1 cellular context compared by ENCODE assay signal in the genomic region with DNA sequence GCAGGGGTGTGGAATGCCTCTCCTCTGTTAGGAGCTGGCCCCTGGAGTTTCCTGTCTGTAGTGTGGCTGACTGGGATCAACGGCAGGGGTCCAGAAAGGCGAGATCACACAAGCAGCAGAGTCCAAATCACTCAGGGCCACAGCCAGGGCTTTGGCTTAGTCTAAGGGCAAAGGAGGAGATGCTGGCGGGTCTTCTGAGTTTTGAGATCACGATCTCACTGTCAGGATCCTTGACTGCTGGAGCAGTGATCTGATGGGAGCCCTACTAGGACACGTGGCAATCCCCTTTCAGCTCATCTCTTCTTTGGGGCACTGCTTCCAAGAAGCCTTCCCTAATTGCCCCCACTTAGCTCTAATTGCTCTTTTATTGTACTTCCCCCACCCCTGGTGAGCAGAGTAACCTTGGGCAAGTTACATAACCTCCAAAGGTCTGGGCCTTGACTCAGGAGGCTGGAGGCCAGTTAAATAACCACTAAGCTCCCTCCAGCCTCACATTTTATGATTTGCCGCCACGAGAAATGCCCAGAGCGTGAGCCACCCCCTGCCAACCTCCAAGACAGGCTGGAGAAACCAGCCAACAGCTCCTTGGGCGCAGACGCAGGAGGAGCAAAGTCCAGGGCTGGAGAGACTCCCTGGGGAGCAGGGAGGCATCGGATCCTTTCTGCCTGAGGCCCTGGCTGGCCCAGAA.
TF ChIP-seq lines count a peak whose summit lies in the region.

No MANE protein-coding gene starts in this region.

TF ChIP-seq in K562, 482 proteins besides CTCF, POLR2A, EP300 and RAD21:
- TF ChIP-seq ZNF76 (CRISPR knock-in tag; IDR thresholded peaks at IDR 0.05; ENCODE audit: borderline replicate concordance) (no peak), ZKSCAN8 (CRISPR knock-in tag; IDR thresholded peaks at IDR 0.05) (no peak), ZZZ3 (IDR thresholded peaks at IDR 0.05) (no peak), ZNF347 (CRISPR knock-in tag; IDR thresholded peaks at IDR 0.05; ENCODE audit: low read depth) (no peak), SRSF9 (IDR thresholded peaks at IDR 0.05; ENCODE audit: borderline replicate concordance, low read depth, low read length) (no peak), ZNF224 (CRISPR knock-in tag; IDR thresholded peaks at IDR 0.05) (no peak), NCOA6 (IDR thresholded peaks at IDR 0.05) (no peak), TCF7L2 (IDR thresholded peaks at IDR 0.05; ENCODE audit: low read depth, low read length) (no peak), ZNF668 (CRISPR knock-in tag; IDR thresholded peaks at IDR 0.05) (no peak)
- TF ChIP-seq, protein P1, sequence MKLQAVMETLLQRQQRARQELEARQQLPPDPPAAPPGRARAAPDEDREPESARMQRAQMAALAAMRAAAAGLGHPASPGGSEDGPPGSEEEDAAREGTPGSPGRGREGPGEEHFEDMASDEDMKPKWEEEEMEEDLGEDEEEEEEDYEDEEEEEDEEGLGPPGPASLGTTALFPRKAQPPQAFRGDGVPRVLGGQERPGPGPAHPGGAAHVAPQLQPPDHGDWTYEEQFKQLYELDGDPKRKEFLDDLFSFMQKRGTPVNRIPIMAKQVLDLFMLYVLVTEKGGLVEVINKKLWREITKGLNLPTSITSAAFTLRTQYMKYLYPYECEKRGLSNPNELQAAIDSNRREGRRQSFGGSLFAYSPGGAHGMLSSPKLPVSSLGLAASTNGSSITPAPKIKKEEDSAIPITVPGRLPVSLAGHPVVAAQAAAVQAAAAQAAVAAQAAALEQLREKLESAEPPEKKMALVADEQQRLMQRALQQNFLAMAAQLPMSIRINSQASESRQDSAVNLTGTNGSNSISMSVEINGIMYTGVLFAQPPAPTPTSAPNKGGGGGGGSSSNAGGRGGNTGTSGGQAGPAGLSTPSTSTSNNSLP (IDR thresholded peaks at IDR 0.05; ENCODE audit: borderline replicate concordance, low read depth, low read length): no peak
- TF ChIP-seq, protein P2, sequence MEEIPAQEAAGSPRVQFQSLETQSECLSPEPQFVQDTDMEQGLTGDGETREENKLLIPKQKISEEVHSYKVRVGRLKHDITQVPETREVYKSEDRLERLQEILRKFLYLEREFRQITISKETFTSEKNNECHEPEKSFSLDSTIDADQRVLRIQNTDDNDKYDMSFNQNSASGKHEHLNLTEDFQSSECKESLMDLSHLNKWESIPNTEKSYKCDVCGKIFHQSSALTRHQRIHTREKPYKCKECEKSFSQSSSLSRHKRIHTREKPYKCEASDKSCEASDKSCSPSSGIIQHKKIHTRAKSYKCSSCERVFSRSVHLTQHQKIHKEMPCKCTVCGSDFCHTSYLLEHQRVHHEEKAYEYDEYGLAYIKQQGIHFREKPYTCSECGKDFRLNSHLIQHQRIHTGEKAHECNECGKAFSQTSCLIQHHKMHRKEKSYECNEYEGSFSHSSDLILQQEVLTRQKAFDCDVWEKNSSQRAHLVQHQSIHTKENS (CRISPR knock-in tag; IDR thresholded peaks at IDR 0.05): no peak
- TF ChIP-seq, protein P3, sequence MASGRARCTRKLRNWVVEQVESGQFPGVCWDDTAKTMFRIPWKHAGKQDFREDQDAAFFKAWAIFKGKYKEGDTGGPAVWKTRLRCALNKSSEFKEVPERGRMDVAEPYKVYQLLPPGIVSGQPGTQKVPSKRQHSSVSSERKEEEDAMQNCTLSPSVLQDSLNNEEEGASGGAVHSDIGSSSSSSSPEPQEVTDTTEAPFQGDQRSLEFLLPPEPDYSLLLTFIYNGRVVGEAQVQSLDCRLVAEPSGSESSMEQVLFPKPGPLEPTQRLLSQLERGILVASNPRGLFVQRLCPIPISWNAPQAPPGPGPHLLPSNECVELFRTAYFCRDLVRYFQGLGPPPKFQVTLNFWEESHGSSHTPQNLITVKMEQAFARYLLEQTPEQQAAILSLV (tag; IDR thresholded peaks at IDR 0.05): no peak
- TF ChIP-seq, protein P4, sequence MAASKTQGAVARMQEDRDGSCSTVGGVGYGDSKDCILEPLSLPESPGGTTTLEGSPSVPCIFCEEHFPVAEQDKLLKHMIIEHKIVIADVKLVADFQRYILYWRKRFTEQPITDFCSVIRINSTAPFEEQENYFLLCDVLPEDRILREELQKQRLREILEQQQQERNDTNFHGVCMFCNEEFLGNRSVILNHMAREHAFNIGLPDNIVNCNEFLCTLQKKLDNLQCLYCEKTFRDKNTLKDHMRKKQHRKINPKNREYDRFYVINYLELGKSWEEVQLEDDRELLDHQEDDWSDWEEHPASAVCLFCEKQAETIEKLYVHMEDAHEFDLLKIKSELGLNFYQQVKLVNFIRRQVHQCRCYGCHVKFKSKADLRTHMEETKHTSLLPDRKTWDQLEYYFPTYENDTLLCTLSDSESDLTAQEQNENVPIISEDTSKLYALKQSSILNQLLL (CRISPR knock-in tag; IDR thresholded peaks at IDR 0.05; ENCODE audit: borderline replicate concordance): no peak
- TF ChIP-seq, protein P5, sequence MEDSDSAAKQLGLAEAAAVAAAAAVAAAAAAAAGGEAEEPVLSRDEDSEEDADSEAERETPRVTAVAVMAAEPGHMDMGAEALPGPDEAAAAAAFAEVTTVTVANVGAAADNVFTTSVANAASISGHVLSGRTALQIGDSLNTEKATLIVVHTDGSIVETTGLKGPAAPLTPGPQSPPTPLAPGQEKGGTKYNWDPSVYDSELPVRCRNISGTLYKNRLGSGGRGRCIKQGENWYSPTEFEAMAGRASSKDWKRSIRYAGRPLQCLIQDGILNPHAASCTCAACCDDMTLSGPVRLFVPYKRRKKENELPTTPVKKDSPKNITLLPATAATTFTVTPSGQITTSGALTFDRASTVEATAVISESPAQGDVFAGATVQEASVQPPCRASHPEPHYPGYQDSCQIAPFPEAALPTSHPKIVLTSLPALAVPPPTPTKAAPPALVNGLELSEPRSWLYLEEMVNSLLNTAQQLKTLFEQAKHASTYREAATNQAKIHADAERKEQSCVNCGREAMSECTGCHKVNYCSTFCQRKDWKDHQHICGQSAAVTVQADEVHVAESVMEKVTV (CRISPR knock-in tag; IDR thresholded peaks at IDR 0.05): no peak
